ENCODE assay signal across 8 cellular contexts in genomic region chr9:136109351-136110081, GRCh38. TPM values are rescaled to one million over a fixed set of nuclear protein-coding genes. Genes with fewer than 3 reads are reported as not detected.
A peak's percentile ranks its signal among the peaks of the same experiment; 100 is the strongest.
DNase-seq lines count a peak whose midpoint lies in the region; ATAC-seq lines count a peak whose summit lies in the region.

No MANE protein-coding gene starts in this region.

- H3K27ac Mint-ChIP-seq in IgD-negative memory B cell (no peak overlapping the region), naive B cell (peak overlapping the region in 1 of 6 donors; percentile 51)
- H3K27ac Mint-ChIP-seq in activated T-cell treated with anti-CD3 and anti-CD28 coated beads, Interleukin-2, amount 50 U/mL, for 24 hours, result peak overlapping the region; percentile 90
- H3K27ac Mint-ChIP-seq in stimulated activated effector memory CD8-positive, alpha-beta T cell treated with anti-CD3 and anti-CD28 coated beads, Interleukin-12 subunit alpha, Interleukin-12 subunit beta, amount 100 ng/mL, for 72 hours, result peak overlapping the region; percentile 92

- H3K36me3 Mint-ChIP-seq in IgD-negative memory B cell (no peaks in the 10 kb centered on the region), naive B cell (no peaks in the 10 kb centered on the region)
- peaks cover 15% of the 10 kb centered on the region for H3K36me3 Mint-ChIP-seq in activated T-cell treated with anti-CD3 and anti-CD28 coated beads, Interleukin-2, amount 50 U/mL, for 24 hours (ENCODE audit: low read depth)
- H3K36me3 Mint-ChIP-seq in stimulated activated effector memory CD8-positive, alpha-beta T cell treated with anti-CD3 and anti-CD28 coated beads, Interleukin-12 subunit alpha, Interleukin-12 subunit beta, amount 100 ng/mL, for 72 hours, result peaks cover 26% of the 10 kb centered on the region

- no peaks in the 10 kb centered on the region for H3K27me3 Mint-ChIP-seq in IgD-negative memory B cell
- H3K27me3 Mint-ChIP-seq in activated T-cell treated with anti-CD3 and anti-CD28 coated beads, Interleukin-2, amount 50 U/mL, for 24 hours, result no peaks in the 10 kb centered on the region
- peaks cover 0 to 22% (median 0%) of the 10 kb centered on the region in 3 donors for H3K27me3 Mint-ChIP-seq in naive B cell

- peaks cover 9 to 21% (median 19%) of the 10 kb centered on the region in 3 donors for H3K4me1 Mint-ChIP-seq in IgD-negative memory B cell
- H3K4me1 Mint-ChIP-seq in activated T-cell treated with anti-CD3 and anti-CD28 coated beads, Interleukin-2, amount 50 U/mL, for 24 hours (ENCODE audit: low read depth), result peaks cover 78% of the 10 kb centered on the region
- H3K4me1 Mint-ChIP-seq in naive B cell, result peaks cover 14 to 34% (median 31%) of the 10 kb centered on the region in 3 donors
- peaks cover 66% of the 10 kb centered on the region for H3K4me1 Mint-ChIP-seq in stimulated activated effector memory CD8-positive, alpha-beta T cell treated with anti-CD3 and anti-CD28 coated beads, Interleukin-12 subunit alpha, Interleukin-12 subunit beta, amount 100 ng/mL, for 72 hours

- DNase-seq in DMS153 treated with DMSO at 0.1 percent for 48 hours (lab: John Stamatoyannopoulos, UW; ENCODE audit: unreplicated experiment) (peak; percentile 92), OCI-M1 (lab: John Stamatoyannopoulos, UW) (peak; percentile 50), naive B cell (peak; percentile 68)
- DNase-seq in activated T-cell treated with anti-CD3 and anti-CD28 coated beads, Interleukin-2, amount 50 U/mL, for 24 hours, result peak; percentile 95
- DNase-seq in stimulated activated effector memory CD8-positive, alpha-beta T cell treated with anti-CD3 and anti-CD28 coated beads, Interleukin-12 subunit alpha, Interleukin-12 subunit beta, amount 100 ng/mL, for 72 hours (ENCODE audit: low spot score in 2 of 2), result peak; percentile 92 to 94

- H3K9me3 Mint-ChIP-seq in IgD-negative memory B cell, result no peaks in the 10 kb centered on the region
- no peaks in the 10 kb centered on the region for H3K9me3 Mint-ChIP-seq in activated T-cell treated with anti-CD3 and anti-CD28 coated beads, Interleukin-2, amount 50 U/mL, for 24 hours
- no peaks in the 10 kb centered on the region for H3K9me3 Mint-ChIP-seq in naive B cell
- H3K9me3 Mint-ChIP-seq in stimulated activated effector memory CD8-positive, alpha-beta T cell treated with anti-CD3 and anti-CD28 coated beads, Interleukin-12 subunit alpha, Interleukin-12 subunit beta, amount 100 ng/mL, for 72 hours, result no peaks in the 10 kb centered on the region

- ATAC-seq in GM21619 (IDR thresholded peaks at IDR 0.05; ENCODE audit: unreplicated experiment) (peak; percentile 61), esophagus mucosa (peak; percentile 87), naive B cell (ENCODE audit: low read depth in 2 of 2) (peak; percentile 92)
- ATAC-seq in stimulated activated effector memory CD8-positive, alpha-beta T cell treated with anti-CD3 and anti-CD28 coated beads, Interleukin-12 subunit alpha, Interleukin-12 subunit beta, amount 100 ng/mL, for 72 hours, result peak; percentile 92

- peak overlapping the region; percentile 72 to 92 (median 86) for H3K4me3 Mint-ChIP-seq in IgD-negative memory B cell
- peak overlapping the region; percentile 82 for H3K4me3 Mint-ChIP-seq in activated T-cell treated with anti-CD3 and anti-CD28 coated beads, Interleukin-2, amount 50 U/mL, for 24 hours
- peak overlapping the region; percentile 64 to 86 (median 79) for H3K4me3 Mint-ChIP-seq in naive B cell
- peak overlapping the region; percentile 87 for H3K4me3 Mint-ChIP-seq in stimulated activated effector memory CD8-positive, alpha-beta T cell treated with anti-CD3 and anti-CD28 coated beads, Interleukin-12 subunit alpha, Interleukin-12 subunit beta, amount 100 ng/mL, for 72 hours

RNA-seq across cellular contexts. Expression of gene TMEM250, which starts 9.2 kb away (rescaled TPM):
- polyA plus RNA-seq in IgD-negative memory B cell (30.3 TPM), naive B cell (ENCODE audit: low read depth in 6 of 6) (10 to 100 TPM in 5 of 6 donors, 1 to 10 TPM in 1; 6.8 to 26.5 (median 18.0) TPM)
- 32.6 TPM for total RNA-seq in esophagus mucosa

RNA-seq across cellular contexts. Expression of gene NACC2, which starts 14.4 kb away (rescaled TPM):
- polyA plus RNA-seq in IgD-negative memory B cell (0.78 TPM), naive B cell (ENCODE audit: low read depth in 6 of 6) (under 1 TPM in 4 of 6 donors, not detected in 2; 0.04 to 0.11 (median 0.06) TPM)
- total RNA-seq in esophagus mucosa, result 7.0 TPM

Comparison
In these comparisons a context has a peak if more than half of its experiments do, and no peak if none do; other contexts are left out.
1. Peak in every context shown above with its lines: DNase-seq and ATAC-seq.
2. H3K27ac Mint-ChIP-seq: peak in activated T-cell treated with anti-CD3 and anti-CD28 coated beads, Interleukin-2, amount 50 U/mL, for 24 hours (single experiment) and stimulated activated effector memory CD8-positive, alpha-beta T cell treated with anti-CD3 and anti-CD28 coated beads, Interleukin-12 subunit alpha, Interleukin-12 subunit beta, amount 100 ng/mL, for 72 hours (single experiment); none in IgD-negative memory B cell (0 of 3).